Comparison of ENCODE assay signal across 9 cellular contexts in the genomic region with DNA sequence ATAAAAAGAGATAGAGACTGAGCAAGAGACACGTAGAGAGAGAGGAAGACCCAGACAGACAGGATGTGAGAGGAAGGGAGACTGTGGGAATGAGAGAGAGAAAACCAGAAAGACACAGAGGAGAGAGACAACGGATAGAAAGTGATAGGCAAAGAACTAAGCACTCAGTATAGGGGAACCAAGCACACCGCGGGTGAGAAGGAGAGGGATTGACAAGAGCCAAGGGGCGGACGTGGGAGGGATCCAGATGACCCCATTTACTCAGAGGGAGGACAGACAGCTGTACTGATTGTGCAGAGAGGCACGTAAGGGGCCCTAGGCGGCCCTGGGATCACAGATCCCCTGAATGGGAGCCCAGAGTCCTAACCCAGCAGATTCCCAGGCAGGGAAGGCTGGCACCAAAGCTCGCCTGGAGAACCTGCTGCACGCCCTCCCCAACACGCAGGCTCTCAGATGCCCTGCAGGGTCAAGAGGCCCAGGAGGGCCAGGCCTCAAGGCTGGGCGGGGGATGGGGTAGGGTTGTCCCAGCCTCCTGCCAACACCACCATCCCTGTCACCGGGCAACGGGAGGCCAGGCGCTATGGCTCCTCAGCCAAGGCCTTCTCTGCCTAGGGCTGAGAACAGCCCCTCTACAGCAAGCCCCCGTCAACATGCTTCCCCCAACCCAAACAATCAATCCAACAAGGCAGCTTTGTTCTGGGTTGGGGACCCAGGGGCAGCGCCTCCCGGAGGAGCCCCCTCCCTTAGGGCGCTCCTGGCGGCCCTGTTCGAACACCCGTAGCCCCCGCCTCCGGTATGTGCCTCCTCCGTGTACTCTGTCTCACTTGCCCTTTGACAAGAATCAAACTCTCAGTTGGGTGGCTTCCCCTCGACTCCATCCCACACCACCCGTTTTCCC. TPM values are rescaled to one million over a fixed set of nuclear protein-coding genes. Genes with fewer than 3 reads are reported as not detected.
DNase-seq lines count a peak whose midpoint lies in the region; ATAC-seq and TF ChIP-seq lines count a peak whose summit lies in the region.
"Had no signal": no experiment of that assay in that cellular context is flagged by ENCODE, and none has a peak within 500 bp of the region (broad histone marks: within the 10 kb centered on the region; RNA-seq: fewer than 3 reads in every experiment).

No MANE protein-coding gene starts in this region.

- H3K9me3 Mint-ChIP-seq in WTC11 = no peaks in the 10 kb centered on the region
- no peaks in the 10 kb centered on the region for H3K9me3 Mint-ChIP-seq in stimulated activated naive CD8-positive, alpha-beta T cell treated with anti-CD3 and anti-CD28 coated beads, Interleukin-15, amount 100 ng/mL, for 72 hours

- peaks cover 28% of the 10 kb centered on the region for H3K4me1 Mint-ChIP-seq in WTC11
- peaks cover 29% of the 10 kb centered on the region for H3K4me1 Mint-ChIP-seq in stimulated activated naive CD8-positive, alpha-beta T cell treated with anti-CD3 and anti-CD28 coated beads, Interleukin-15, amount 100 ng/mL, for 72 hours

- H3K27me3 Mint-ChIP-seq in WTC11 (ENCODE audit: low read depth) = peaks cover 75% of the 10 kb centered on the region
- peaks cover 44% of the 10 kb centered on the region for H3K27me3 Mint-ChIP-seq in stimulated activated naive CD8-positive, alpha-beta T cell treated with anti-CD3 and anti-CD28 coated beads, Interleukin-15, amount 100 ng/mL, for 72 hours

- H3K4me3 ChIP-seq in iPS-11a (ENCODE audit: low read depth, low read length) = peak overlapping the region; percentile 88

- peaks cover 2% of the 10 kb centered on the region; the same call in 1 of the 2 replicates for H3K36me3 Mint-ChIP-seq in WTC11

- ATAC-seq in GM18907 (IDR thresholded peaks at IDR 0.05; ENCODE audit: unreplicated experiment) (peak; percentile 25), WTC11 (peak; percentile 4)
- peak; percentile 19 for ATAC-seq in stimulated activated naive CD8-positive, alpha-beta T cell treated with anti-CD3 and anti-CD28 coated beads, Interleukin-15, amount 100 ng/mL, for 72 hours

- peak overlapping the region; percentile 84 for H3K27ac Mint-ChIP-seq in WTC11
- H3K27ac Mint-ChIP-seq in stimulated activated naive CD8-positive, alpha-beta T cell treated with anti-CD3 and anti-CD28 coated beads, Interleukin-15, amount 100 ng/mL, for 72 hours = peak overlapping the region in 1 of 2 donors; percentile 56

- POLR2A ChIA-PET in WTC11 (lab: Charles Lee) = interaction anchor here (0.8 to 1.1 kb wide), 3 partner anchors 24 to 46 kb away, joined by 3 read pairs; a partner anchor contains a TSS

- CTCF ChIA-PET in WTC11 (lab: Charles Lee) = interaction anchor here (0.5 to 1.8 kb wide), 3 partner anchors 19 to 31 kb away, joined by 4 to 9 read pairs (median 6); a partner anchor contains a TSS

- TF ChIP-seq CTCF in WTC11 (IDR thresholded peaks at IDR 0.05) = no peak

- DNase-seq in AG08395 (ENCODE audit: low spot score) (peak; percentile 44), WTC11 (ENCODE audit: low spot score) (peak; percentile 45), NCI-H1105 treated with DMSO at 0.1 percent for 48 hours (lab: John Stamatoyannopoulos, UW) (no peak), GDM1 (lab: John Stamatoyannopoulos, UW) (no peak)
- peak in 1 of 2 donors; percentile 36 for DNase-seq in stimulated activated naive CD8-positive, alpha-beta T cell treated with anti-CD3 and anti-CD28 coated beads, Interleukin-15, amount 100 ng/mL, for 72 hours
- no peak for DNase-seq in activated CD4-positive, CD25-positive, alpha-beta regulatory T cell (lab: John Stamatoyannopoulos, UW)

- H3K4me3 Mint-ChIP-seq in WTC11 = peak overlapping the region; percentile 84
- peak overlapping the region; percentile 31 to 58 for H3K4me3 Mint-ChIP-seq in stimulated activated naive CD8-positive, alpha-beta T cell treated with anti-CD3 and anti-CD28 coated beads, Interleukin-15, amount 100 ng/mL, for 72 hours

TF ChIP-seq in WTC11, 78 proteins besides CTCF, POLR2A, EP300 and RAD21:
- TF ChIP-seq, protein P1, sequence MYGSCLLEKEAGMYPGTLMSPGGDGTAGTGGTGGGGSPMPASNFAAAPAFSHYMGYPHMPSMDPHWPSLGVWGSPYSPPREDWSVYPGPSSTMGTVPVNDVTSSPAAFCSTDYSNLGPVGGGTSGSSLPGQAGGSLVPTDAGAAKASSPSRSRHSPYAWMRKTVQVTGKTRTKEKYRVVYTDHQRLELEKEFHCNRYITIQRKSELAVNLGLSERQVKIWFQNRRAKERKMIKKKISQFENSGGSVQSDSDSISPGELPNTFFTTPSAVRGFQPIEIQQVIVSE (CRISPR knock-in tag; IDR thresholded peaks at IDR 0.05; ENCODE audit: borderline replicate concordance) = no peak
- TF ChIP-seq, protein P2, sequence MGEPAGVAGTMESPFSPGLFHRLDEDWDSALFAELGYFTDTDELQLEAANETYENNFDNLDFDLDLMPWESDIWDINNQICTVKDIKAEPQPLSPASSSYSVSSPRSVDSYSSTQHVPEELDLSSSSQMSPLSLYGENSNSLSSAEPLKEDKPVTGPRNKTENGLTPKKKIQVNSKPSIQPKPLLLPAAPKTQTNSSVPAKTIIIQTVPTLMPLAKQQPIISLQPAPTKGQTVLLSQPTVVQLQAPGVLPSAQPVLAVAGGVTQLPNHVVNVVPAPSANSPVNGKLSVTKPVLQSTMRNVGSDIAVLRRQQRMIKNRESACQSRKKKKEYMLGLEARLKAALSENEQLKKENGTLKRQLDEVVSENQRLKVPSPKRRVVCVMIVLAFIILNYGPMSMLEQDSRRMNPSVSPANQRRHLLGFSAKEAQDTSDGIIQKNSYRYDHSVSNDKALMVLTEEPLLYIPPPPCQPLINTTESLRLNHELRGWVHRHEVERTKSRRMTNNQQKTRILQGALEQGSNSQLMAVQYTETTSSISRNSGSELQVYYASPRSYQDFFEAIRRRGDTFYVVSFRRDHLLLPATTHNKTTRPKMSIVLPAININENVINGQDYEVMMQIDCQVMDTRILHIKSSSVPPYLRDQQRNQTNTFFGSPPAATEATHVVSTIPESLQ (CRISPR knock-in tag; IDR thresholded peaks at IDR 0.05) = no peak
- TF ChIP-seq, protein P3, sequence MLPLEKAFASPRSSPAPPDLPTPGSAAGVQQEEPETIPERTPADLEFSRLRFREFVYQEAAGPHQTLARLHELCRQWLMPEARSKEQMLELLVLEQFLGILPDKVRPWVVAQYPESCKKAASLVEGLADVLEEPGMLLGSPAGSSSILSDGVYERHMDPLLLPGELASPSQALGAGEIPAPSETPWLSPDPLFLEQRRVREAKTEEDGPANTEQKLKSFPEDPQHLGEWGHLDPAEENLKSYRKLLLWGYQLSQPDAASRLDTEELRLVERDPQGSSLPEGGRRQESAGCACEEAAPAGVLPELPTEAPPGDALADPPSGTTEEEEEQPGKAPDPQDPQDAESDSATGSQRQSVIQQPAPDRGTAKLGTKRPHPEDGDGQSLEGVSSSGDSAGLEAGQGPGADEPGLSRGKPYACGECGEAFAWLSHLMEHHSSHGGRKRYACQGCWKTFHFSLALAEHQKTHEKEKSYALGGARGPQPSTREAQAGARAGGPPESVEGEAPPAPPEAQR (CRISPR knock-in tag; IDR thresholded peaks at IDR 0.05) = no peak
- TF ChIP-seq SP1 (CRISPR knock-in tag; conservative IDR thresholded peaks at IDR 0.05) (peak; percentile 19; the same call in 1 of the 2 replicates), NFE2L1 (CRISPR knock-in tag; IDR thresholded peaks at IDR 0.05) (0 out of 2 replicates have a peak, but pooled peaks have one; percentile 21), FOXP1 (CRISPR knock-in tag; IDR thresholded peaks at IDR 0.05; ENCODE audit: borderline replicate concordance) (peak; percentile 59; the same call in 1 of the 2 replicates)
- TF ChIP-seq, protein P4, sequence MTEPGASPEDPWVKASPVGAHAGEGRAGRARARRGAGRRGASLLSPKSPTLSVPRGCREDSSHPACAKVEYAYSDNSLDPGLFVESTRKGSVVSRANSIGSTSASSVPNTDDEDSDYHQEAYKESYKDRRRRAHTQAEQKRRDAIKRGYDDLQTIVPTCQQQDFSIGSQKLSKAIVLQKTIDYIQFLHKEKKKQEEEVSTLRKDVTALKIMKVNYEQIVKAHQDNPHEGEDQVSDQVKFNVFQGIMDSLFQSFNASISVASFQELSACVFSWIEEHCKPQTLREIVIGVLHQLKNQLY (CRISPR knock-in tag; IDR thresholded peaks at IDR 0.05) = no peak
- TF ChIP-seq, protein P5, sequence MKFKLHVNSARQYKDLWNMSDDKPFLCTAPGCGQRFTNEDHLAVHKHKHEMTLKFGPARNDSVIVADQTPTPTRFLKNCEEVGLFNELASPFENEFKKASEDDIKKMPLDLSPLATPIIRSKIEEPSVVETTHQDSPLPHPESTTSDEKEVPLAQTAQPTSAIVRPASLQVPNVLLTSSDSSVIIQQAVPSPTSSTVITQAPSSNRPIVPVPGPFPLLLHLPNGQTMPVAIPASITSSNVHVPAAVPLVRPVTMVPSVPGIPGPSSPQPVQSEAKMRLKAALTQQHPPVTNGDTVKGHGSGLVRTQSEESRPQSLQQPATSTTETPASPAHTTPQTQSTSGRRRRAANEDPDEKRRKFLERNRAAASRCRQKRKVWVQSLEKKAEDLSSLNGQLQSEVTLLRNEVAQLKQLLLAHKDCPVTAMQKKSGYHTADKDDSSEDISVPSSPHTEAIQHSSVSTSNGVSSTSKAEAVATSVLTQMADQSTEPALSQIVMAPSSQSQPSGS (CRISPR knock-in tag; IDR thresholded peaks at IDR 0.05; ENCODE audit: borderline replicate concordance, low read depth) = no peak
- TF ChIP-seq, protein P6, sequence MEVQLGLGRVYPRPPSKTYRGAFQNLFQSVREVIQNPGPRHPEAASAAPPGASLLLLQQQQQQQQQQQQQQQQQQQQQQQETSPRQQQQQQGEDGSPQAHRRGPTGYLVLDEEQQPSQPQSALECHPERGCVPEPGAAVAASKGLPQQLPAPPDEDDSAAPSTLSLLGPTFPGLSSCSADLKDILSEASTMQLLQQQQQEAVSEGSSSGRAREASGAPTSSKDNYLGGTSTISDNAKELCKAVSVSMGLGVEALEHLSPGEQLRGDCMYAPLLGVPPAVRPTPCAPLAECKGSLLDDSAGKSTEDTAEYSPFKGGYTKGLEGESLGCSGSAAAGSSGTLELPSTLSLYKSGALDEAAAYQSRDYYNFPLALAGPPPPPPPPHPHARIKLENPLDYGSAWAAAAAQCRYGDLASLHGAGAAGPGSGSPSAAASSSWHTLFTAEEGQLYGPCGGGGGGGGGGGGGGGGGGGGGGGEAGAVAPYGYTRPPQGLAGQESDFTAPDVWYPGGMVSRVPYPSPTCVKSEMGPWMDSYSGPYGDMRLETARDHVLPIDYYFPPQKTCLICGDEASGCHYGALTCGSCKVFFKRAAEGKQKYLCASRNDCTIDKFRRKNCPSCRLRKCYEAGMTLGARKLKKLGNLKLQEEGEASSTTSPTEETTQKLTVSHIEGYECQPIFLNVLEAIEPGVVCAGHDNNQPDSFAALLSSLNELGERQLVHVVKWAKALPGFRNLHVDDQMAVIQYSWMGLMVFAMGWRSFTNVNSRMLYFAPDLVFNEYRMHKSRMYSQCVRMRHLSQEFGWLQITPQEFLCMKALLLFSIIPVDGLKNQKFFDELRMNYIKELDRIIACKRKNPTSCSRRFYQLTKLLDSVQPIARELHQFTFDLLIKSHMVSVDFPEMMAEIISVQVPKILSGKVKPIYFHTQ (CRISPR knock-in tag; IDR thresholded peaks at IDR 0.05) = no peak
TF ChIP-seq in WTC11: peak in this region for 3.

RNA-seq across cellular contexts. Expression of a gene that starts 0.6 kb away (rescaled TPM):
- total RNA-seq in WTC11 (2021) = 21.1 to 27.2 TPM (median 23.9 TPM) in 3 replicates

RNA-seq across cellular contexts. Expression of a gene that starts 1.4 kb away (rescaled TPM):
- 15.3 to 16.9 TPM (median 15.9 TPM) in 3 replicates for total RNA-seq in WTC11 (2021)

RNA-seq across cellular contexts. Expression of a gene that starts 23.4 kb away (rescaled TPM):
- total RNA-seq in WTC11 (2021) = 25.6 to 30.0 TPM (median 26.8 TPM) in 3 replicates

RNA-seq across cellular contexts. Expression of a gene that starts 23.7 kb away (rescaled TPM):
- total RNA-seq in WTC11 (2021) = 78.1 to 84.9 TPM (median 80.9 TPM) in 3 replicates

RNA-seq across cellular contexts. Expression of a gene that starts 27.1 kb away (rescaled TPM):
- 1.2 to 1.9 TPM (median 1.3 TPM) in 3 replicates for total RNA-seq in WTC11 (2021)
- total RNA-seq: mononuclear cell had no signal

Comparison
In these comparisons a context has a peak if more than half of its experiments do, and no peak if none do; other contexts are left out.
1. DNase-seq: peak in AG08395 (single experiment) and WTC11 (single experiment); none in NCI-H1105 treated with DMSO at 0.1 percent for 48 hours (single experiment), activated CD4-positive, CD25-positive, alpha-beta regulatory T cell (0 of 4) and GDM1 (single experiment).
2. Peak in every context shown above with its lines, with median percentiles within 50 percentile points of each other: ATAC-seq.